31 cellular contexts compared by ENCODE assay signal in genomic region chr3:31038086-31038737, GRCh38.
"Had no signal": no experiment of that assay in that cellular context is flagged by ENCODE, and none has a peak within 500 bp of the region (broad histone marks: within the 10 kb centered on the region; RNA-seq: fewer than 3 reads in every experiment).

No MANE protein-coding gene starts in this region.

- H3K79me2 ChIP-seq: hepatocyte had no signal

- H3K9me3 Mint-ChIP-seq: natural killer cell treated with Interleukin-12 subunit alpha and Interleukin-12 subunit beta and Interleukin-15 and Interleukin-18, amount 100 ng/mL, for 72 hours had no signal

- H3K4me3 ChIP-seq: colonic mucosa, gastrocnemius medialis, heart left ventricle, hepatocyte, lung, mucosa of descending colon, pancreas, smooth muscle cell, testis, tibial artery, upper lobe of left lung had no signal

- H3K36me3 ChIP-seq: colonic mucosa, gastrocnemius medialis, heart left ventricle, neutrophil, pancreas, tibial artery, upper lobe of left lung had no signal

- FAIRE-seq: kidney, pancreas, urothelium cell line had no signal

- H3K4me2 ChIP-seq: hepatocyte had no signal

- H3K36me3 Mint-ChIP-seq: memory B cell; mesothelial cell of epicardium; natural killer cell treated with Interleukin-12 subunit alpha and Interleukin-12 subunit beta and Interleukin-15 and Interleukin-18, amount 100 ng/mL, for 72 hours had no signal

- H3K4me1 ChIP-seq: colonic mucosa, pancreas, testis, tibial artery, upper lobe of left lung had no signal

- H3K27me3 ChIP-seq: colonic mucosa, gastrocnemius medialis, heart left ventricle, hepatocyte, neutrophil, pancreas, testis, tibial artery, upper lobe of left lung had no signal

- H3K27ac Mint-ChIP-seq: dendritic cell treated with granulocyte-macrophage colony-stimulating factor and Interleukin-4, amounts not matched to agents 40 ng/mL and 50 ng/mL, for 4 days; endodermal cell; memory B cell; mesothelial cell of epicardium; natural killer cell treated with Interleukin-12 subunit alpha and Interleukin-12 subunit beta and Interleukin-15 and Interleukin-18, amount 100 ng/mL, for 72 hours had no signal

- DNase-seq: colonic mucosa; effector CD8-positive, alpha-beta T cell; endodermal cell; foreskin fibroblast; gastrocnemius medialis; heart left ventricle; kidney; mucosa of descending colon; naive B cell; pancreas; stimulated activated CD4-positive, alpha-beta T cell treated with anti-CD3 and anti-CD28 coated beads, Interleukin-12 subunit alpha, Interleukin-12 subunit beta, amount 100 ng/mL, for 4 hours; stimulated activated CD4-positive, alpha-beta T cell treated with anti-CD3 and anti-CD28 coated beads, Interleukin-1b, Interleukin-23, amount 100 ng/mL, for 48 hours; stimulated activated CD4-positive, alpha-beta T cell treated with anti-CD3 and anti-CD28 coated beads, Interleukin-4, amount 100 ng/mL, for 1 hour; stimulated activated CD8-positive, alpha-beta memory T cell treated with anti-CD3 and anti-CD28 coated beads, Interleukin-4, amount 100 ng/mL, for 48 hours; stimulated activated naive CD4-positive, alpha-beta T cell; substantia nigra; testis; tibial artery; upper lobe of left lung had no signal

- ATAC-seq: gastrocnemius medialis; left lobe of liver; mucosa of descending colon; natural killer cell treated with Interleukin-12 subunit alpha and Interleukin-12 subunit beta and Interleukin-15 and Interleukin-18, amount 100 ng/mL, for 72 hours; pancreas; sciatic nerve had no signal

- H3K27ac ChIP-seq: colonic mucosa, epithelial cell of prostate, gastrocnemius medialis, heart left ventricle, hepatocyte, neutrophil, pancreas, testis, tibial artery, upper lobe of left lung had no signal

- H3K9me3 ChIP-seq: colonic mucosa, gastrocnemius medialis, neutrophil, pancreas, testis had no signal

- H2AFZ ChIP-seq: hepatocyte had no signal
